Comparison of ENCODE assay signal across 1 cellular context in the genomic region with DNA sequence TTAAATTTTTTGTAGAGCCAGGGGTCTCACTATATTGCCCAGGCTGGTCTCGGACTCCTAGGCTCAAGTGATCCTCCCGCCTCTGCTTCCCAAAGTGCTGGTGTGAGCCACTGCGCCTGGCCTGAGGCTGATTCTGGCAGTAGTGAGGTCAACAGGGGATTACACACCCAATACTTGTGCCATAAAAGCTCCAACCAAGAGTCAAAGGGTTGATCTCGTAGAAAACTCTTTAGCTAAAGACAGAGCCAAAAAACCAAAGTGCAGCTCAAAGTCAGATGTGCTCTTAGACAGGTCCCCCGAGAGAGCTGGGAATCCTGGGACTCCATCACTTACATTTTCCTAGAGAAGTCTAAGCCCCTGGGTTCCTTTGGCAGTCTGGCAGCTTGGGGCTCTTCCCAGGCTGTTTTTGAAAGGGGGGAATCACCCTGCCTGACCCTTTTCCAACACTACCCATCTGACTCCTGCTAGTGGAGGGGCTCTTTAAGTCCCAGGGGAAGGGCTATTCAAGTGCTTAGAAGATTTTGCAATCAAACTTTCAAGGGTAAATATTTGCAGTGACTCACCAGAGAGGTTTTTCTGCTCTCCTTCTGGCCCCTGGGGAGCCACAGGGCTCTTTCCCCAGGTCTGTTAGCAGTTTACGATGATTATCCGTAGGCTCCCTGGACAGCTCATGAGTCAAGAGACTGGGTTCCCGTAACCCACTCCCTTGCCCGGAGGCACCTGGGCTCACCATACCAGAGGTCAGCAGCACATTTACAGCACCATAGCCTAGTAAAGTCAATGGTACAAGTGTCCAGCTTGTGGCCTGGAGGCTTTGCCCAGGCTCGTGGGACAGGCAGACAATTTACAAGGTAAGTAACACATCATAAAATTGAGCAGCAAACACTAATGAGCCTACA.
TF ChIP-seq lines count a peak whose summit lies in the region.

No MANE protein-coding gene starts in this region.

TF ChIP-seq in HepG2, 621 proteins besides CTCF, POLR2A, EP300 and RAD21 (continued from another document and continues in another):
- TF ChIP-seq, protein P1, sequence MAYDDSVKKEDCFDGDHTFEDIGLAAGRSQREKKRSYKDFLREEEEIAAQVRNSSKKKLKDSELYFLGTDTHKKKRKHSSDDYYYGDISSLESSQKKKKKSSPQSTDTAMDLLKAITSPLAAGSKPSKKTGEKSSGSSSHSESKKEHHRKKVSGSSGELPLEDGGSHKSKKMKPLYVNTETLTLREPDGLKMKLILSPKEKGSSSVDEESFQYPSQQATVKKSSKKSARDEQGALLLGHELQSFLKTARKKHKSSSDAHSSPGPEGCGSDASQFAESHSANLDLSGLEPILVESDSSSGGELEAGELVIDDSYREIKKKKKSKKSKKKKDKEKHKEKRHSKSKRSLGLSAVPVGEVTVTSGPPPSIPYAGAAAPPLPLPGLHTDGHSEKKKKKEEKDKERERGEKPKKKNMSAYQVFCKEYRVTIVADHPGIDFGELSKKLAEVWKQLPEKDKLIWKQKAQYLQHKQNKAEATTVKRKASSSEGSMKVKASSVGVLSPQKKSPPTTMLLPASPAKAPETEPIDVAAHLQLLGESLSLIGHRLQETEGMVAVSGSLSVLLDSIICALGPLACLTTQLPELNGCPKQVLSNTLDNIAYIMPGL (CRISPR knock-in tag; IDR thresholded peaks at IDR 0.05; ENCODE audit: borderline replicate concordance in 1 of 2, low read depth in 1 of 2): no peak; a peak in 1 of 4 replicates
- TF ChIP-seq NFIB (CRISPR knock-in tag; IDR thresholded peaks at IDR 0.05; ENCODE audit: borderline replicate concordance) (no peak), SIX1 (CRISPR knock-in tag; IDR thresholded peaks at IDR 0.05; ENCODE audit: borderline replicate concordance) (peak; percentile 52; the same call in 1 of the 2 replicates), CHD2 (IDR thresholded peaks at IDR 0.05; ENCODE audit: low read depth, low read length) (0 out of 2 replicates have a peak, but pooled peaks have one; percentile 30), ZNF7 (CRISPR knock-in tag; IDR thresholded peaks at IDR 0.05) (no peak), KDM3A (CRISPR knock-in tag; IDR thresholded peaks at IDR 0.05; ENCODE audit: low read depth) (no peak), MATR3 (CRISPR knock-in tag; IDR thresholded peaks at IDR 0.05) (no peak), ZNF354B (CRISPR knock-in tag; IDR thresholded peaks at IDR 0.05) (no peak), THYN1 (CRISPR knock-in tag; IDR thresholded peaks at IDR 0.05; ENCODE audit: borderline replicate concordance, low read depth) (no peak; the same call in 1 of the 2 replicates), ZBTB7A (CRISPR knock-in tag; IDR thresholded peaks at IDR 0.05) (no peak), ISL2 (CRISPR knock-in tag; IDR thresholded peaks at IDR 0.05) (peak; percentile 92), ZNF367 (CRISPR knock-in tag; IDR thresholded peaks at IDR 0.05; ENCODE audit: borderline replicate concordance) (no peak), BORCS8-MEF2B (CRISPR knock-in tag; IDR thresholded peaks at IDR 0.05) (0 out of 2 replicates have a peak, but pooled peaks have one; percentile 16), KDM5B (CRISPR knock-in tag; IDR thresholded peaks at IDR 0.05; ENCODE audit: borderline replicate concordance) (no peak), ARID3A (IDR thresholded peaks at IDR 0.05; ENCODE audit: low read depth, low read length) (peak; percentile 61), ZEB1 (IDR thresholded peaks at IDR 0.05; ENCODE audit: insufficient replicate concordance, low read depth) (peak; percentile 84), ZFX (CRISPR knock-in tag; IDR thresholded peaks at IDR 0.05; ENCODE audit: low read depth) (peak; percentile 25; the same call in 1 of the 2 replicates), ZFP37 (CRISPR knock-in tag; IDR thresholded peaks at IDR 0.05; ENCODE audit: borderline replicate concordance) (peak; percentile 54; the same call in 1 of the 2 replicates), TEAD3 (CRISPR knock-in tag; optimal IDR thresholded peaks at IDR 0.05; ENCODE audit: borderline replicate concordance) (peak; percentile 43), ZNF34 (CRISPR knock-in tag; IDR thresholded peaks at IDR 0.05; ENCODE audit: borderline replicate concordance) (peak; percentile 87; the same call in 1 of the 2 replicates), KLF13 (CRISPR knock-in tag; IDR thresholded peaks at IDR 0.05) (no peak), RFXANK (CRISPR knock-in tag; IDR thresholded peaks at IDR 0.05) (no peak), ATM (IDR thresholded peaks at IDR 0.05; ENCODE audit: borderline replicate concordance) (no peak), ZNF317 (CRISPR knock-in tag; IDR thresholded peaks at IDR 0.05) (no peak; the same call in 1 of the 2 replicates), TFDP1 (CRISPR knock-in tag; IDR thresholded peaks at IDR 0.05; ENCODE audit: borderline replicate concordance) (peak; percentile 29; the same call in 1 of the 2 replicates), THRA (CRISPR knock-in tag; IDR thresholded peaks at IDR 0.05; ENCODE audit: borderline replicate concordance) (peak; percentile 93), HMGA1 (CRISPR knock-in tag; conservative IDR thresholded peaks at IDR 0.05) (no peak), ZNF674 (CRISPR knock-in tag; IDR thresholded peaks at IDR 0.05; ENCODE audit: low read depth) (0 out of 2 replicates have a peak, but pooled peaks have one; percentile 68), ZNF546 (CRISPR knock-in tag; conservative IDR thresholded peaks at IDR 0.05) (no peak), ZNF275 (CRISPR knock-in tag; IDR thresholded peaks at IDR 0.05; ENCODE audit: borderline replicate concordance) (no peak; the same call in 1 of the 2 replicates), ZNF282 (IDR thresholded peaks at IDR 0.05; ENCODE audit: partially characterized antibody) (no peak), RBM39 (IDR thresholded peaks at IDR 0.05; ENCODE audit: low read depth, low read length, poor library complexity, severe bottlenecking) (no peak), ZNF383 (CRISPR knock-in tag; IDR thresholded peaks at IDR 0.05; ENCODE audit: borderline replicate concordance) (no peak), ZIK1 (CRISPR knock-in tag; IDR thresholded peaks at IDR 0.05; ENCODE audit: borderline replicate concordance, low read depth) (no peak), MYNN (CRISPR knock-in tag; IDR thresholded peaks at IDR 0.05; ENCODE audit: low read depth) (no peak; the same call in 1 of the 2 replicates), ZNF44 (CRISPR knock-in tag; IDR thresholded peaks at IDR 0.05) (no peak)
- TF ChIP-seq, protein P2, sequence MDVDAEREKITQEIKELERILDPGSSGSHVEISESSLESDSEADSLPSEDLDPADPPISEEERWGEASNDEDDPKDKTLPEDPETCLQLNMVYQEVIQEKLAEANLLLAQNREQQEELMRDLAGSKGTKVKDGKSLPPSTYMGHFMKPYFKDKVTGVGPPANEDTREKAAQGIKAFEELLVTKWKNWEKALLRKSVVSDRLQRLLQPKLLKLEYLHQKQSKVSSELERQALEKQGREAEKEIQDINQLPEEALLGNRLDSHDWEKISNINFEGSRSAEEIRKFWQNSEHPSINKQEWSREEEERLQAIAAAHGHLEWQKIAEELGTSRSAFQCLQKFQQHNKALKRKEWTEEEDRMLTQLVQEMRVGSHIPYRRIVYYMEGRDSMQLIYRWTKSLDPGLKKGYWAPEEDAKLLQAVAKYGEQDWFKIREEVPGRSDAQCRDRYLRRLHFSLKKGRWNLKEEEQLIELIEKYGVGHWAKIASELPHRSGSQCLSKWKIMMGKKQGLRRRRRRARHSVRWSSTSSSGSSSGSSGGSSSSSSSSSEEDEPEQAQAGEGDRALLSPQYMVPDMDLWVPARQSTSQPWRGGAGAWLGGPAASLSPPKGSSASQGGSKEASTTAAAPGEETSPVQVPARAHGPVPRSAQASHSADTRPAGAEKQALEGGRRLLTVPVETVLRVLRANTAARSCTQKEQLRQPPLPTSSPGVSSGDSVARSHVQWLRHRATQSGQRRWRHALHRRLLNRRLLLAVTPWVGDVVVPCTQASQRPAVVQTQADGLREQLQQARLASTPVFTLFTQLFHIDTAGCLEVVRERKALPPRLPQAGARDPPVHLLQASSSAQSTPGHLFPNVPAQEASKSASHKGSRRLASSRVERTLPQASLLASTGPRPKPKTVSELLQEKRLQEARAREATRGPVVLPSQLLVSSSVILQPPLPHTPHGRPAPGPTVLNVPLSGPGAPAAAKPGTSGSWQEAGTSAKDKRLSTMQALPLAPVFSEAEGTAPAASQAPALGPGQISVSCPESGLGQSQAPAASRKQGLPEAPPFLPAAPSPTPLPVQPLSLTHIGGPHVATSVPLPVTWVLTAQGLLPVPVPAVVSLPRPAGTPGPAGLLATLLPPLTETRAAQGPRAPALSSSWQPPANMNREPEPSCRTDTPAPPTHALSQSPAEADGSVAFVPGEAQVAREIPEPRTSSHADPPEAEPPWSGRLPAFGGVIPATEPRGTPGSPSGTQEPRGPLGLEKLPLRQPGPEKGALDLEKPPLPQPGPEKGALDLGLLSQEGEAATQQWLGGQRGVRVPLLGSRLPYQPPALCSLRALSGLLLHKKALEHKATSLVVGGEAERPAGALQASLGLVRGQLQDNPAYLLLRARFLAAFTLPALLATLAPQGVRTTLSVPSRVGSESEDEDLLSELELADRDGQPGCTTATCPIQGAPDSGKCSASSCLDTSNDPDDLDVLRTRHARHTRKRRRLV (CRISPR knock-in tag; IDR thresholded peaks at IDR 0.05): no peak
- TF ChIP-seq, protein P3, sequence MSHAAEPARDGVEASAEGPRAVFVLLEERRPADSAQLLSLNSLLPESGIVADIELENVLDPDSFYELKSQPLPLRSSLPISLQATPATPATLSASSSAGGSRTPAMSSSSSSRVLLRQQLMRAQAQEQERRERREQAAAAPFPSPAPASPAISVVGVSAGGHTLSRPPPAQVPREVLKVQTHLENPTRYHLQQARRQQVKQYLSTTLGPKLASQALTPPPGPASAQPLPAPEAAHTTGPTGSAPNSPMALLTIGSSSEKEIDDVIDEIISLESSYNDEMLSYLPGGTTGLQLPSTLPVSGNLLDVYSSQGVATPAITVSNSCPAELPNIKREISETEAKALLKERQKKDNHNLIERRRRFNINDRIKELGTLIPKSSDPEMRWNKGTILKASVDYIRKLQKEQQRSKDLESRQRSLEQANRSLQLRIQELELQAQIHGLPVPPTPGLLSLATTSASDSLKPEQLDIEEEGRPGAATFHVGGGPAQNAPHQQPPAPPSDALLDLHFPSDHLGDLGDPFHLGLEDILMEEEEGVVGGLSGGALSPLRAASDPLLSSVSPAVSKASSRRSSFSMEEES (CRISPR knock-in tag; IDR thresholded peaks at IDR 0.05): no peak; the same call in none of the 2 replicates
- TF ChIP-seq, protein P4, sequence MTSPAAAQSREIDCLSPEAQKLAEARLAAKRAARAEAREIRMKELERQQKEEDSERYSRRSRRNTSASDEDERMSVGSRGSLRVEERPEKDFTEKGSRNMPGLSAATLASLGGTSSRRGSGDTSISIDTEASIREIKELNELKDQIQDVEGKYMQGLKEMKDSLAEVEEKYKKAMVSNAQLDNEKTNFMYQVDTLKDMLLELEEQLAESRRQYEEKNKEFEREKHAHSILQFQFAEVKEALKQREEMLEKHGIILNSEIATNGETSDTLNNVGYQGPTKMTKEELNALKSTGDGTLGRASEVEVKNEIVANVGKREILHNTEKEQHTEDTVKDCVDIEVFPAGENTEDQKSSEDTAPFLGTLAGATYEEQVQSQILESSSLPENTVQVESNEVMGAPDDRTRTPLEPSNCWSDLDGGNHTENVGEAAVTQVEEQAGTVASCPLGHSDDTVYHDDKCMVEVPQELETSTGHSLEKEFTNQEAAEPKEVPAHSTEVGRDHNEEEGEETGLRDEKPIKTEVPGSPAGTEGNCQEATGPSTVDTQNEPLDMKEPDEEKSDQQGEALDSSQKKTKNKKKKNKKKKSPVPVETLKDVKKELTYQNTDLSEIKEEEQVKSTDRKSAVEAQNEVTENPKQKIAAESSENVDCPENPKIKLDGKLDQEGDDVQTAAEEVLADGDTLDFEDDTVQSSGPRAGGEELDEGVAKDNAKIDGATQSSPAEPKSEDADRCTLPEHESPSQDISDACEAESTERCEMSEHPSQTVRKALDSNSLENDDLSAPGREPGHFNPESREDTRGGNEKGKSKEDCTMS (CRISPR knock-in tag; conservative IDR thresholded peaks at IDR 0.05): no peak
- TF ChIP-seq, protein P5, sequence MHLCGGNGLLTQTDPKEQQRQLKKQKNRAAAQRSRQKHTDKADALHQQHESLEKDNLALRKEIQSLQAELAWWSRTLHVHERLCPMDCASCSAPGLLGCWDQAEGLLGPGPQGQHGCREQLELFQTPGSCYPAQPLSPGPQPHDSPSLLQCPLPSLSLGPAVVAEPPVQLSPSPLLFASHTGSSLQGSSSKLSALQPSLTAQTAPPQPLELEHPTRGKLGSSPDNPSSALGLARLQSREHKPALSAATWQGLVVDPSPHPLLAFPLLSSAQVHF (CRISPR knock-in tag; IDR thresholded peaks at IDR 0.05): no peak
